ENCODE assay signal across 38 cellular contexts in the genomic region with DNA sequence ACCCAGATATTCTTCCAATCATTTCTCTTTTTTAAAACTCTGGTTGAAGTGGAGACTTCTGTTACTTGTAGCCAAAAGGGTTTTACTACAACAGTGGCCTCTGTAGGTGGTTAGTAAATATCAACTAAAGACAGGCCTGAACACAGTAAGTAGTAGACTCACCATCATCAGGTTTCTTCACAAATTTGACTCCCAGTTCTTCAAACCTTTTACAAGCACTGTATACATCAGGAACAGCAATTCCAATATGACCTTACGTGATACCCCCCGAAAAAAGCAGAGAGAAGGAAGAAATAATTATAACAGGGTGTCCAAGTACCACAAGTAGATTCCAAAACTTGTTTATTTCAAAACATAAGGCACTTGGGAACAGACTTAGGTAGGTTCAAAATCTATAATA. TPM values are rescaled to one million over a fixed set of nuclear protein-coding genes. Genes with fewer than 3 reads are reported as not detected.
"Had no signal": no experiment of that assay in that cellular context is flagged by ENCODE, and none has a peak within 500 bp of the region (broad histone marks: within the 10 kb centered on the region; RNA-seq: fewer than 3 reads in every experiment).

No MANE protein-coding gene starts in this region.

- FAIRE-seq: bronchial epithelial cell had no signal

- H3K4me3 Mint-ChIP-seq: activated B cell treated with CpG ODN at 0.5 μM for 24 hours; activated CD4-positive, alpha-beta memory T cell treated with anti-CD3 and anti-CD28 coated beads for 36 hours; activated CD8-positive, alpha-beta memory T cell treated with anti-CD3 and anti-CD28 coated beads, Interleukin-2, amount 10 ng/mL, durations not matched to agents 7 days and 5 days; activated naive CD4-positive, alpha-beta T cell treated with anti-CD3 and anti-CD28 coated beads, Interleukin-2, amount 10 ng/mL, durations not matched to agents 7 days and 5 days; activated naive CD8-positive, alpha-beta T cell; activated naive CD8-positive, alpha-beta T cell treated with anti-CD3 and anti-CD28 coated beads, Interleukin-2, amount 50 U/mL, for 24 hours; brain had no signal

- H3K27me3 ChIP-seq: Peyer's patch had no signal

- ATAC-seq: activated CD8-positive, alpha-beta memory T cell treated with anti-CD3 and anti-CD28 coated beads, Interleukin-2, amount 10 ng/mL, durations not matched to agents 7 days and 5 days; activated naive CD8-positive, alpha-beta T cell treated with anti-CD3 and anti-CD28 coated beads, Interleukin-2, amount 50 U/mL, for 24 hours; PC-3 had no signal

- H3K4me3 ChIP-seq: Peyer's patch had no signal

- H3K27ac Mint-ChIP-seq: activated B cell treated with CpG ODN at 0.5 μM for 24 hours; activated CD4-positive, alpha-beta memory T cell treated with anti-CD3 and anti-CD28 coated beads for 36 hours; activated CD8-positive, alpha-beta memory T cell treated with anti-CD3 and anti-CD28 coated beads, Interleukin-2, amount 10 ng/mL, durations not matched to agents 7 days and 5 days; activated naive CD4-positive, alpha-beta T cell treated with anti-CD3 and anti-CD28 coated beads, Interleukin-2, amount 10 ng/mL, durations not matched to agents 7 days and 5 days; activated naive CD8-positive, alpha-beta T cell; activated naive CD8-positive, alpha-beta T cell treated with anti-CD3 and anti-CD28 coated beads, Interleukin-2, amount 50 U/mL, for 24 hours; brain had no signal

- H3K4me1 Mint-ChIP-seq: brain had no signal

- H3K27me3 Mint-ChIP-seq: activated B cell treated with CpG ODN at 0.5 μM for 24 hours; activated CD4-positive, alpha-beta memory T cell treated with anti-CD3 and anti-CD28 coated beads for 36 hours; activated CD8-positive, alpha-beta memory T cell treated with anti-CD3 and anti-CD28 coated beads, Interleukin-2, amount 10 ng/mL, durations not matched to agents 7 days and 5 days; activated naive CD4-positive, alpha-beta T cell treated with anti-CD3 and anti-CD28 coated beads, Interleukin-2, amount 10 ng/mL, durations not matched to agents 7 days and 5 days; activated naive CD8-positive, alpha-beta T cell; activated naive CD8-positive, alpha-beta T cell treated with anti-CD3 and anti-CD28 coated beads, Interleukin-2, amount 50 U/mL, for 24 hours; brain had no signal

- H3K9me3 ChIP-seq: Peyer's patch had no signal

- H3K9me3 Mint-ChIP-seq: activated B cell treated with CpG ODN at 0.5 μM for 24 hours; activated CD4-positive, alpha-beta memory T cell treated with anti-CD3 and anti-CD28 coated beads for 36 hours; activated naive CD4-positive, alpha-beta T cell treated with anti-CD3 and anti-CD28 coated beads, Interleukin-2, amount 10 ng/mL, durations not matched to agents 7 days and 5 days; activated naive CD8-positive, alpha-beta T cell treated with anti-CD3 and anti-CD28 coated beads, Interleukin-2, amount 50 U/mL, for 24 hours; brain had no signal

- DNase-seq: activated B cell treated with CpG ODN at 0.5 μM for 24 hours; activated CD4-positive, alpha-beta memory T cell treated with anti-CD3 and anti-CD28 coated beads for 36 hours; activated CD4-positive, alpha-beta T cell treated with anti-CD3 and anti-CD28 coated beads for 4 hours; activated CD4-positive, alpha-beta T cell treated with anti-CD3 and anti-CD28 coated beads, Interleukin-2, amount 50 U/mL, for 1 hour; activated CD4-positive, CD25-positive, alpha-beta regulatory T cell treated with anti-CD3 and anti-CD28 coated beads, Interleukin-2, amount 50 U/mL, for 72 hours; activated CD8-positive, alpha-beta memory T cell treated with anti-CD3 and anti-CD28 coated beads for 24 hours; activated CD8-positive, alpha-beta memory T cell treated with anti-CD3 and anti-CD28 coated beads, Interleukin-2, amount 10 ng/mL, durations not matched to agents 7 days and 5 days; activated CD8-positive, alpha-beta memory T cell treated with anti-CD3 and anti-CD28 coated beads, Interleukin-2, amount 50 U/mL, for 48 hours; activated effector memory CD4-positive, alpha-beta T cell treated with Interleukin-2 at 50 U/mL for 16 hours; activated naive CD4-positive, alpha-beta T cell treated with anti-CD3 and anti-CD28 coated beads, Interleukin-2, amount 10 ng/mL, durations not matched to agents 7 days and 5 days; activated naive CD8-positive, alpha-beta T cell treated with anti-CD3 and anti-CD28 coated beads, Interleukin-2, amount 50 U/mL, for 24 hours; activated T-cell treated with anti-CD3 and anti-CD28 coated beads, Interleukin-2, amount 50 U/mL, for 48 hours; anterior cingulate cortex; caudate nucleus; Karpas-422; KBM-7; NCI-H1105; NCI-H1436; NCI-H1694; NCI-H1930; NCI-H2081 treated with DMSO at 0.1 percent for 48 hours; NCI-H226; NCI-H446 treated with DMSO at 0.1 percent for 48 hours; NCI-H524; NCI-H69; PC-3; Peyer's patch; RPMI8226; SHP77 treated with DMSO at 0.1 percent for 48 hours; SW 1271; T-helper 1 cell; T-helper 2 cell; T-helper 9 cell had no signal

- H3K27ac ChIP-seq: Peyer's patch, VCaP had no signal

RNA-seq across cellular contexts. Expression of gene DNAH8, which starts 33.3 kb away (rescaled TPM):
- total RNA-seq: bronchial epithelial cell, MCF 10A had no signal
